In the genomic region with DNA sequence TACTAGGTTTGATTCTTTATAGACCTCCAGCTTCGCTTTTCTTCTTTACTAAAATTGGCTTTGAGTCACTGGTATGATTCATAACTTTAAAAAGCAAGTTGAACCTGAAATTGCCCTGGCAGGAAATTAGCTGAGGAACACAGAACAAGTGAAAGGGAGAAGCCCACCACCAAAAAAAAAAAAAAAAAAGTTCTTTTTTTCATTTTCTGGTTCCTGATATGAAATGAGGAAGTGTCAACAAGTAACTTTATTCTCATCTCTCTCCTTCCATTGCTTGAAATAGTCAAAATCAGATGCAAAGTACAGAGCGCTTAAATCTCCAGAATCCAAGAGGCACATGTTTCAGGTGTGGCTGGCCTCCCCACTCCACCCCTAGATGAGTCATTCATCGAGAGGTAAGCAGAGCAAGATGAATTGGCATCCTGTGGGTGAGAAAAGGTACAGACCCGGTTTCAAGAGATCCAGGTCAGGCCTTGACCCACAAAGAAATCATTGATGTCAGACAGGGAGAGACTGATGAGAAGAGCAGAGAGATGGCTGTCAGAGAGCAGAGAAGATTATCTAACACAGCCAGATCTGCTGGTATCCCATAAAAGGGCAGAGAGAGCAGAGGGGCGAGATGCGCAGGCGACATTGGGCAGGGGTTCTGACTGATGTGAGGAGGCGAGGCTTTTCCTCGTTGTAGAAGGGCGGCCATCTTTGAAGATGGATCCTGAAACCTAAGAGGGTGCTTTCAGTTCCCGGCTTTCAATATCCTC, we compare ENCODE assay signal across 9 cellular contexts. TPM values are rescaled to one million over a fixed set of nuclear protein-coding genes. Genes with fewer than 3 reads are reported as not detected.
DNase-seq lines count a peak whose midpoint lies in the region; ATAC-seq, FAIRE-seq and TF ChIP-seq lines count a peak whose summit lies in the region.
"Had no signal": no experiment of that assay in that cellular context is flagged by ENCODE, and none has a peak within 500 bp of the region (broad histone marks: within the 10 kb centered on the region; RNA-seq: fewer than 3 reads in every experiment).

No MANE protein-coding gene starts in this region.

- TF ChIP-seq POLR2A in GM12892 (IDR thresholded peaks at IDR 0.05; ENCODE audit: low read depth, low read length): no peak

- H3K27me3 ChIP-seq in right atrium auricular region: no peaks in the 10 kb centered on the region

- peaks cover 0 to 7% of the 10 kb centered on the region in 2 donors for H3K9me3 ChIP-seq in right atrium auricular region

- no peak overlapping the region for H3K27ac ChIP-seq in right atrium auricular region

- peak; percentile 6 for DNase-seq in GM12892 (ENCODE audit: insufficient read length)
- DNase-seq in GM20000 (ENCODE audit: low spot score): peak; percentile 24
- DNase-seq in LoVo (ENCODE audit: low spot score): peak; percentile 70
- peak; percentile 89 for DNase-seq in epithelial cell of esophagus (ENCODE audit: low read depth)
- no peak for DNase-seq in stimulated activated CD8-positive, alpha-beta memory T cell treated with anti-CD3 and anti-CD28 coated beads, Interleukin-4, amount 100 ng/mL, for 48 hours
- no peak for DNase-seq in right atrium auricular region (ENCODE audit: low spot score)
- DNase-seq: activated gamma-delta T cell had no signal

- no peaks in the 10 kb centered on the region for H3K4me1 ChIP-seq in right atrium auricular region

- TF ChIP-seq CTCF in GM20000 (IDR thresholded peaks at IDR 0.05; ENCODE audit: extremely low read depth, missing control alignments) (no peak), epithelial cell of esophagus (IDR thresholded peaks at IDR 0.05; ENCODE audit: insufficient read depth, low read depth, low read length, missing control alignments) (peak; percentile 34), right atrium auricular region (IDR thresholded peaks at IDR 0.05) (no peak)

- no peak overlapping the region for H3K4me3 ChIP-seq in epithelial cell of esophagus (ENCODE audit: low read length)
- H3K4me3 ChIP-seq in right atrium auricular region: no peak overlapping the region

- no peak for ATAC-seq in HG03378 (IDR thresholded peaks at IDR 0.05; ENCODE audit: unreplicated experiment)
- ATAC-seq in GM19397 (IDR thresholded peaks at IDR 0.05; ENCODE audit: unreplicated experiment): no peak

- FAIRE-seq in GM12892 (lab: Jason Lieb, UNC): peak; percentile 67

- no peaks in the 10 kb centered on the region for H3K36me3 ChIP-seq in right atrium auricular region

RNA-seq across cellular contexts. Expression of gene MBOAT1, which starts 54.8 kb away (rescaled TPM):
- 10.0 TPM for polyA plus RNA-seq in GM12892 (2012; ENCODE audit: missing spikeins)
- total RNA-seq in right atrium auricular region: 1 to 10 TPM; 5.0 to 7.0 TPM

Comparison
In these comparisons a context has a peak if more than half of its experiments do, and no peak if none do; other contexts are left out.
1. DNase-seq: peak in GM12892 (single experiment), GM20000 (single experiment), LoVo (single experiment) and epithelial cell of esophagus (single experiment); none in stimulated activated CD8-positive, alpha-beta memory T cell treated with anti-CD3 and anti-CD28 coated beads, Interleukin-4, amount 100 ng/mL, for 48 hours (single experiment) and right atrium auricular region (single experiment).